In the genomic region with DNA sequence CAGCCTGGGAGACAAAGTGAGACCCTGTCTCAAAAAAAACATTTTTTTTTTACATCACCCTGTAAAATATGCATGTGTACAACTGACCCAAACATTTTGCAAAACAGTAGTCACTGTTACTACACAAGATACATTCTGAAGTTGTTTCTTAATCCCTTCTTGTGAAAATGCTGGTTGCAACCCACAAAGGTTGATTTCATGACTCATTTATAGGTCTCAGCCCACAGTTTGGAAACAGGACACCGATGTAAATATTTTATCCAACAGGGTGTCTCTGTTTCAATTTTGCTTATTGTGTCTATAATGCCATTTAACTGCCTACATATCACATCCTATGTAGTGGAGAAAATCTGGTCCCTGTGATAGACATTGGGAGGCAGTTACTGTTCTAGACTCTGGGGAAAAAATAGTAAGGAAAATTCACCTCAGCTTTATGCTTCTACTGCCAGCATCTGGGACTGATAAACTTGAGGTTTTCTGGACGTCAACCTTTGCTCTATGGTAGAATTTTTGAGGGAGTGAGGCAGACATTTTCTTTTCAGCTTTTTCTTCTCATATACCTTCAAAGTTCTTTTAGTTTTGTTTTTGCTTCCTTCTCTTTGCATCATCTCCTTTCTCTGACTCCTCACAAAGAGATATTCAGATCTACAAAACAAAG, we compare ENCODE assay signal across 11 cellular contexts. TPM values are rescaled to one million over a fixed set of nuclear protein-coding genes. Genes with fewer than 3 reads are reported as not detected.
DNase-seq lines count a peak whose midpoint lies in the region; ATAC-seq, FAIRE-seq and TF ChIP-seq lines count a peak whose summit lies in the region.
"Had no signal": no experiment of that assay in that cellular context is flagged by ENCODE, and none has a peak within 500 bp of the region (broad histone marks: within the 10 kb centered on the region; RNA-seq: fewer than 3 reads in every experiment).

No MANE protein-coding gene starts in this region.

- TF ChIP-seq CTCF in HepG2 (CRISPR knock-in tag; IDR thresholded peaks at IDR 0.05), result no peak

- peaks cover 16 to 33% (median 31%) of the 10 kb centered on the region in 4 donors for H3K4me1 Mint-ChIP-seq in naive thymus-derived CD8-positive, alpha-beta T cell

- peaks cover 0 to 4% (median 3%) of the 10 kb centered on the region in 3 donors for H3K36me3 Mint-ChIP-seq in naive thymus-derived CD8-positive, alpha-beta T cell

- TF ChIP-seq EP300 in HepG2 (IDR thresholded peaks at IDR 0.05; ENCODE audit: low read depth in 2 of 2, low read length in 2 of 2), result no peak
- TF ChIP-seq EP300 in HepG2 (CRISPR knock-in tag; IDR thresholded peaks at IDR 0.05; ENCODE audit: borderline replicate concordance), result no peak

- H3K27me3 Mint-ChIP-seq in naive thymus-derived CD8-positive, alpha-beta T cell, result no peaks in the 10 kb centered on the region

- H3K27me3 ChIP-seq in adipocyte (replicated peaks; ENCODE audit: control insufficient read depth, insufficient read depth, low read length) (peaks cover 8% of the 10 kb centered on the region), HepG2 (ENCODE audit: control insufficient read depth in 1 of 2, insufficient read depth in 2 of 2, low read length in 2 of 2) (no peaks in the 10 kb centered on the region; a peak in 1 of 5 replicates)

- H2AFZ ChIP-seq in HepG2 (ENCODE audit: low read length), result no peak overlapping the region

- no peak overlapping the region for H3K27ac ChIP-seq in HepG2 (ENCODE audit: extremely low read length, insufficient read depth, low read length)
- H3K27ac ChIP-seq: 22Rv1 had no signal

- peaks cover 26% of the 10 kb centered on the region for H3K4me1 ChIP-seq in adipocyte (ENCODE audit: control insufficient read depth, insufficient read depth, low read length)
- H3K4me1 ChIP-seq in HepG2 (ENCODE audit: insufficient read depth, low read length), result peaks cover 15% of the 10 kb centered on the region; the same call in 1 of the 2 replicates

- TF ChIP-seq RAD21 in HepG2 (CRISPR knock-in tag; IDR thresholded peaks at IDR 0.05), result no peak

- peak overlapping the region in 7 of 10 donors; percentile 19 to 56 (median 44) for H3K4me3 Mint-ChIP-seq in naive thymus-derived CD8-positive, alpha-beta T cell

- H3K4me3 ChIP-seq in adipocyte (ENCODE audit: low read length) (peak overlapping the region; percentile 14), HepG2 (replicated peaks in 1 of 3; ENCODE audit: insufficient read depth in 1 of 3, low read depth in 2 of 3, low read length in 3 of 3) (no peak overlapping the region)

- no peaks in the 10 kb centered on the region for H3K9me3 Mint-ChIP-seq in naive thymus-derived CD8-positive, alpha-beta T cell

- no TSS peak for BruUV-seq in HepG2 (replicated peaks; lab: Mats Ljungman, UMichigan)

- TF ChIP-seq POLR2A in HepG2 (IDR thresholded peaks at IDR 0.05; ENCODE audit: insufficient read depth in 1 of 2, low read depth in 2 of 2, low read length in 2 of 2), result no peak

- H3K36me3 ChIP-seq in adipocyte (ENCODE audit: control insufficient read depth, insufficient read depth, low read length, severe bottlenecking) (no peaks in the 10 kb centered on the region), HepG2 (replicated peaks in 1 of 2; ENCODE audit: control insufficient read depth in 1 of 2, insufficient read depth in 2 of 2, low read length in 2 of 2) (no peaks in the 10 kb centered on the region)

- no peak overlapping the region for H3K4me2 ChIP-seq in HepG2 (ENCODE audit: low read depth, low read length)

- WGBS in HepG2 (ENCODE audit: low lambda C conversion rate), result 13% methylated on average over 2 of the region's 2 CpGs

- intact Hi-C loops in HepG2 (cut with micrococcal nuclease; ENCODE audit: unreplicated experiment), result no loop called here

- H3K79me2 ChIP-seq in HepG2 (ENCODE audit: insufficient read depth, low read length), result peaks cover 7% of the 10 kb centered on the region

- no peaks in the 10 kb centered on the region for H4K20me1 ChIP-seq in HepG2 (ENCODE audit: insufficient read depth, low read length)

- POLR2A ChIA-PET in naive thymus-derived CD8-positive, alpha-beta T cell (lab: Charles Lee), result no interaction called here
- POLR2A ChIA-PET in HepG2 (lab: Yijun Ruan, JAX), result no interaction called here

- CTCF ChIA-PET in HepG2 (lab: Yijun Ruan, JAX; ENCODE audit: low intra/inter-chr PET ratio, low total read pairs), result no interaction called here

- in situ Hi-C loops in HepG2 (cut with HindIII; ENCODE audit: extremely low pct_ligation_motif_present, low pct_unique_long_range_greater_than_20kb), result no loop called here

- no peak for ATAC-seq in naive thymus-derived CD8-positive, alpha-beta T cell
- no peak for ATAC-seq in HepG2

- DNase-seq in DMS53 (lab: John Stamatoyannopoulos, UW), result peak; percentile 17
- no peak for DNase-seq in DMS53 treated with DMSO at 0.1 percent for 48 hours (lab: John Stamatoyannopoulos, UW; ENCODE audit: unreplicated experiment)
- DNase-seq in LHCN-M2 (ENCODE audit: low read depth), result peak; percentile 36
- DNase-seq in adipocyte (ENCODE audit: low read depth), result peak; percentile 76
- no peak for DNase-seq in naive thymus-derived CD8-positive, alpha-beta T cell
- no peak for DNase-seq in NCI-H526 (lab: John Stamatoyannopoulos, UW)
- DNase-seq in NK-92 (lab: John Stamatoyannopoulos, UW; ENCODE audit: unreplicated experiment), result no peak
- DNase-seq in HepG2 (ENCODE audit: low spot score), result no peak
- DNase-seq: hypothalamus, NCI-H1930 had no signal

- no peaks in the 10 kb centered on the region for H3K9me3 ChIP-seq in adipocyte (ENCODE audit: control insufficient read depth, low read length)
- H3K9me3 ChIP-seq in HepG2 (ENCODE audit: low read length), result no peaks in the 10 kb centered on the region

- H3K9ac ChIP-seq in adipocyte (ENCODE audit: low read length) (no peak overlapping the region), HepG2 (ENCODE audit: insufficient read depth, low read depth, low read length) (no peak overlapping the region)

- FAIRE-seq in HepG2 (lab: Jason Lieb, UNC), result no peak

- peak overlapping the region in 8 of 10 donors; percentile 37 to 97 (median 68) for H3K27ac Mint-ChIP-seq in naive thymus-derived CD8-positive, alpha-beta T cell

RNA-seq across cellular contexts. Expression of a gene that starts 1.6 kb away (rescaled TPM):
- not detected in 2 replicates for total RNA-seq in LHCN-M2 (2014; rRNA removed)
- polyA plus RNA-seq in LHCN-M2 (2012), result not detected
- total RNA-seq in naive thymus-derived CD8-positive, alpha-beta T cell, result 1 to 10 TPM; 5.4 to 6.5 TPM
- polyA plus RNA-seq in naive thymus-derived CD8-positive, alpha-beta T cell, result 1 to 10 TPM; 5.2 to 7.0 (median 6.6) TPM
- total RNA-seq in HepG2 (2016; rRNA removed; fragmentation: Illumina TruSeq; extraction: Trizol), result 0.31 and 0.36 TPM in 2 replicates
- not detected in 2 replicates for total RNA-seq in HepG2 (2016; cell fraction: cytosol; rRNA removed; fragmentation: Illumina TruSeq; extraction: Trizol; ENCODE audit: low read depth)
- total RNA-seq in HepG2 (2016; cell fraction: insoluble cytoplasmic fraction; rRNA removed; fragmentation: Illumina TruSeq; extraction: Trizol), result 0.19 and 0.45 TPM in 2 replicates
- 0.28 TPM in 1 of 2 replicates, not detected in the other for total RNA-seq in HepG2 (2016; cell fraction: membrane; rRNA removed; fragmentation: Illumina TruSeq; extraction: Trizol)
- total RNA-seq in HepG2 (2016; cell fraction: nucleus; rRNA removed; fragmentation: Illumina TruSeq; extraction: Trizol), result not detected in 2 replicates
- polyA plus RNA-seq in HepG2 (2011; rRNA removed), result not detected in 2 replicates
- not detected in 2 replicates for polyA plus RNA-seq in HepG2 (2011; cell fraction: cytosol; rRNA removed)
- not detected in 2 replicates for polyA plus RNA-seq in HepG2 (2011; cell fraction: nucleus; rRNA removed)
- polyA plus RNA-seq in HepG2 (2012), result not detected in 2 replicates
- polyA plus RNA-seq in HepG2 (2016; cell fraction: cytosol; fragmentation: Illumina TruSeq; extraction: Trizol; ENCODE audit: low read depth), result not detected in 2 replicates
- not detected in 2 replicates for polyA plus RNA-seq in HepG2 (2016; cell fraction: insoluble cytoplasmic fraction; fragmentation: Illumina TruSeq; extraction: Trizol; ENCODE audit: low read depth)
- polyA plus RNA-seq in HepG2 (2016; cell fraction: membrane; fragmentation: Illumina TruSeq; extraction: Trizol; ENCODE audit: low read depth), result not detected in 2 replicates
- not detected in 2 replicates for polyA plus RNA-seq in HepG2 (2016; cell fraction: nucleus; fragmentation: Illumina TruSeq; extraction: Trizol; ENCODE audit: insufficient read depth, low read depth)
- not detected in 2 replicates for polyA minus RNA-seq in HepG2 (2011; rRNA and poly(A)+ RNA removed; ENCODE audit: low replicate concordance)
- polyA minus RNA-seq in HepG2 (2011; cell fraction: cytosol; rRNA and poly(A)+ RNA removed), result not detected in 2 replicates
- not detected in 2 replicates for polyA minus RNA-seq in HepG2 (2011; cell fraction: nucleus; rRNA and poly(A)+ RNA removed)

RNA-seq across cellular contexts. Expression of a gene that starts 4.0 kb away (rescaled TPM):
- 40.2 and 47.6 TPM in 2 replicates for total RNA-seq in LHCN-M2 (2014; rRNA removed)
- 13.4 TPM for polyA plus RNA-seq in LHCN-M2 (2012)
- 10 to 100 TPM; 32.7 to 38.3 TPM for total RNA-seq in naive thymus-derived CD8-positive, alpha-beta T cell
- polyA plus RNA-seq in naive thymus-derived CD8-positive, alpha-beta T cell, result 1 to 10 TPM; 7.3 to 9.6 (median 8.6) TPM
- total RNA-seq in HepG2 (2016; rRNA removed; fragmentation: Illumina TruSeq; extraction: Trizol), result 12.9 and 21.3 TPM in 2 replicates
- 19.8 and 21.8 TPM in 2 replicates for total RNA-seq in HepG2 (2016; cell fraction: cytosol; rRNA removed; fragmentation: Illumina TruSeq; extraction: Trizol; ENCODE audit: low read depth)
- 12.2 and 20.5 TPM in 2 replicates for total RNA-seq in HepG2 (2016; cell fraction: insoluble cytoplasmic fraction; rRNA removed; fragmentation: Illumina TruSeq; extraction: Trizol)
- total RNA-seq in HepG2 (2016; cell fraction: membrane; rRNA removed; fragmentation: Illumina TruSeq; extraction: Trizol), result 13.9 and 15.8 TPM in 2 replicates
- total RNA-seq in HepG2 (2016; cell fraction: nucleus; rRNA removed; fragmentation: Illumina TruSeq; extraction: Trizol), result 31.8 and 37.4 TPM in 2 replicates
- polyA plus RNA-seq in HepG2 (2011; rRNA removed), result 27.9 and 32.6 TPM in 2 replicates
- polyA plus RNA-seq in HepG2 (2011; cell fraction: cytosol; rRNA removed), result 16.9 and 20.1 TPM in 2 replicates
- 82.0 and 99.8 TPM in 2 replicates for polyA plus RNA-seq in HepG2 (2011; cell fraction: nucleus; rRNA removed)
- polyA plus RNA-seq in HepG2 (2012), result 14.2 and 17.0 TPM in 2 replicates
- 1.5 and 1.9 TPM in 2 replicates for polyA plus RNA-seq in HepG2 (2016; cell fraction: cytosol; fragmentation: Illumina TruSeq; extraction: Trizol; ENCODE audit: low read depth)
- 8.7 and 11.0 TPM in 2 replicates for polyA plus RNA-seq in HepG2 (2016; cell fraction: insoluble cytoplasmic fraction; fragmentation: Illumina TruSeq; extraction: Trizol; ENCODE audit: low read depth)
- 4.4 and 5.6 TPM in 2 replicates for polyA plus RNA-seq in HepG2 (2016; cell fraction: membrane; fragmentation: Illumina TruSeq; extraction: Trizol; ENCODE audit: low read depth)
- polyA plus RNA-seq in HepG2 (2016; cell fraction: nucleus; fragmentation: Illumina TruSeq; extraction: Trizol; ENCODE audit: insufficient read depth, low read depth), result 43.1 and 47.8 TPM in 2 replicates
- 37.2 and 46.0 TPM in 2 replicates for polyA minus RNA-seq in HepG2 (2011; rRNA and poly(A)+ RNA removed; ENCODE audit: low replicate concordance)
- 14.3 and 15.8 TPM in 2 replicates for polyA minus RNA-seq in HepG2 (2011; cell fraction: cytosol; rRNA and poly(A)+ RNA removed)
- 61.8 and 62.4 TPM in 2 replicates for polyA minus RNA-seq in HepG2 (2011; cell fraction: nucleus; rRNA and poly(A)+ RNA removed)

Comparison
In these comparisons a context has a peak if more than half of its experiments do, and no peak if none do; other contexts are left out.
1. DNase-seq: peak in DMS53 (single experiment), LHCN-M2 (single experiment) and adipocyte (single experiment); none in DMS53 treated with DMSO at 0.1 percent for 48 hours (single experiment), naive thymus-derived CD8-positive, alpha-beta T cell (0 of 10), NCI-H526 (0 of 2), NK-92 (single experiment) and HepG2 (single experiment).